ENCODE assay signal across 1 cellular context in the genomic region with DNA sequence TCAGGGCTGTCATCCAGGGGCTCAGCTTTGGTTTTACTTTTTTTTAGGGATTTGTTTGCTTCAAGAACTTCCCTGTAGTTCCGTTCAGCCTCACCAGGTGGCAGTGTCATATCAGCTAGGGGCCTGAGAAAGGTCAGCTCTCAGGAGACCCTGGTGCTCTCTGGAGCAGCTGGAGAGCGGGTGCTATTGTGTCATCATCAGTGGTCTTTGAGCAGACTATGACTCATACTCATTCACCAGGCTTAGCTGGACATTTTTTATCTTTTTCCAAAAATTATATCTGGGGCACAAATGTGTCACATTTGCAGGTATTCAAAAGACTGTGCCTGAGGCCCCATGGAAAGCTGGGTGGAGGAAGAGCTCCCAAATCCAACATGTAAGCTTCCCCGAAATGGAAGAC.
TF ChIP-seq lines count a peak whose summit lies in the region.

No MANE protein-coding gene starts in this region.

TF ChIP-seq in K562, 482 proteins besides CTCF, POLR2A, EP300 and RAD21 (continued from another document):
- TF ChIP-seq, protein P1, sequence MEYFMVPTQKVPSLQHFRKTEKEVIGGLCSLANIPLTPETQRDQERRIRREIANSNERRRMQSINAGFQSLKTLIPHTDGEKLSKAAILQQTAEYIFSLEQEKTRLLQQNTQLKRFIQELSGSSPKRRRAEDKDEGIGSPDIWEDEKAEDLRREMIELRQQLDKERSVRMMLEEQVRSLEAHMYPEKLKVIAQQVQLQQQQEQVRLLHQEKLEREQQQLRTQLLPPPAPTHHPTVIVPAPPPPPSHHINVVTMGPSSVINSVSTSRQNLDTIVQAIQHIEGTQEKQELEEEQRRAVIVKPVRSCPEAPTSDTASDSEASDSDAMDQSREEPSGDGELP (CRISPR knock-in tag; IDR thresholded peaks at IDR 0.05; ENCODE audit: borderline replicate concordance): 0 out of 2 replicates have a peak, but pooled peaks have one; percentile 39
- TF ChIP-seq, protein P2, sequence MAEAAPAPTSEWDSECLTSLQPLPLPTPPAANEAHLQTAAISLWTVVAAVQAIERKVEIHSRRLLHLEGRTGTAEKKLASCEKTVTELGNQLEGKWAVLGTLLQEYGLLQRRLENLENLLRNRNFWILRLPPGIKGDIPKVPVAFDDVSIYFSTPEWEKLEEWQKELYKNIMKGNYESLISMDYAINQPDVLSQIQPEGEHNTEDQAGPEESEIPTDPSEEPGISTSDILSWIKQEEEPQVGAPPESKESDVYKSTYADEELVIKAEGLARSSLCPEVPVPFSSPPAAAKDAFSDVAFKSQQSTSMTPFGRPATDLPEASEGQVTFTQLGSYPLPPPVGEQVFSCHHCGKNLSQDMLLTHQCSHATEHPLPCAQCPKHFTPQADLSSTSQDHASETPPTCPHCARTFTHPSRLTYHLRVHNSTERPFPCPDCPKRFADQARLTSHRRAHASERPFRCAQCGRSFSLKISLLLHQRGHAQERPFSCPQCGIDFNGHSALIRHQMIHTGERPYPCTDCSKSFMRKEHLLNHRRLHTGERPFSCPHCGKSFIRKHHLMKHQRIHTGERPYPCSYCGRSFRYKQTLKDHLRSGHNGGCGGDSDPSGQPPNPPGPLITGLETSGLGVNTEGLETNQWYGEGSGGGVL (CRISPR knock-in tag; IDR thresholded peaks at IDR 0.05): no peak
- TF ChIP-seq NELFE (IDR thresholded peaks at IDR 0.05; ENCODE audit: insufficient read depth, insufficient read length) (no peak), RBM34 (IDR thresholded peaks at IDR 0.05; ENCODE audit: borderline replicate concordance, insufficient read depth, low read length) (no peak), SMC3 (conservative IDR thresholded peaks at IDR 0.05; ENCODE audit: insufficient read depth, low read depth, low read length) (peak; percentile 65), SAP30 (IDR thresholded peaks at IDR 0.05; ENCODE audit: borderline replicate concordance, insufficient read depth, low read depth, low read length, poor library complexity, severe bottlenecking) (no peak), DMBX1 (CRISPR knock-in tag; IDR thresholded peaks at IDR 0.05; ENCODE audit: borderline replicate concordance) (no peak), FOSL1 (tag; conservative IDR thresholded peaks at IDR 0.05) (peak; percentile 52), MBD2 (IDR thresholded peaks at IDR 0.05; ENCODE audit: borderline replicate concordance, low read depth) (no peak)
- TF ChIP-seq, protein P3, sequence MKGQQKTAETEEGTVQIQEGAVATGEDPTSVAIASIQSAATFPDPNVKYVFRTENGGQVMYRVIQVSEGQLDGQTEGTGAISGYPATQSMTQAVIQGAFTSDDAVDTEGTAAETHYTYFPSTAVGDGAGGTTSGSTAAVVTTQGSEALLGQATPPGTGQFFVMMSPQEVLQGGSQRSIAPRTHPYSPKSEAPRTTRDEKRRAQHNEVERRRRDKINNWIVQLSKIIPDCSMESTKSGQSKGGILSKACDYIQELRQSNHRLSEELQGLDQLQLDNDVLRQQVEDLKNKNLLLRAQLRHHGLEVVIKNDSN (CRISPR knock-in tag; IDR thresholded peaks at IDR 0.05): no peak
- TF ChIP-seq, protein P4, sequence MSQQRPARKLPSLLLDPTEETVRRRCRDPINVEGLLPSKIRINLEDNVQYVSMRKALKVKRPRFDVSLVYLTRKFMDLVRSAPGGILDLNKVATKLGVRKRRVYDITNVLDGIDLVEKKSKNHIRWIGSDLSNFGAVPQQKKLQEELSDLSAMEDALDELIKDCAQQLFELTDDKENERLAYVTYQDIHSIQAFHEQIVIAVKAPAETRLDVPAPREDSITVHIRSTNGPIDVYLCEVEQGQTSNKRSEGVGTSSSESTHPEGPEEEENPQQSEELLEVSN (IDR thresholded peaks at IDR 0.05; ENCODE audit: borderline replicate concordance in 1 of 2, extremely low read depth in 1 of 2, insufficient read depth in 1 of 2, insufficient read length in 1 of 2, low read depth in 1 of 2, low read length in 1 of 2, poor library complexity in 1 of 2, severe bottlenecking in 1 of 2): no peak
- TF ChIP-seq, protein P5, sequence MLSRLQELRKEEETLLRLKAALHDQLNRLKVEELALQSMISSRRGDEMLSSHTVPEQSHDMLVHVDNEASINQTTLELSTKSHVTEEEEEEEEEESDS (CRISPR knock-in tag; IDR thresholded peaks at IDR 0.05): no peak
- TF ChIP-seq, protein P6, sequence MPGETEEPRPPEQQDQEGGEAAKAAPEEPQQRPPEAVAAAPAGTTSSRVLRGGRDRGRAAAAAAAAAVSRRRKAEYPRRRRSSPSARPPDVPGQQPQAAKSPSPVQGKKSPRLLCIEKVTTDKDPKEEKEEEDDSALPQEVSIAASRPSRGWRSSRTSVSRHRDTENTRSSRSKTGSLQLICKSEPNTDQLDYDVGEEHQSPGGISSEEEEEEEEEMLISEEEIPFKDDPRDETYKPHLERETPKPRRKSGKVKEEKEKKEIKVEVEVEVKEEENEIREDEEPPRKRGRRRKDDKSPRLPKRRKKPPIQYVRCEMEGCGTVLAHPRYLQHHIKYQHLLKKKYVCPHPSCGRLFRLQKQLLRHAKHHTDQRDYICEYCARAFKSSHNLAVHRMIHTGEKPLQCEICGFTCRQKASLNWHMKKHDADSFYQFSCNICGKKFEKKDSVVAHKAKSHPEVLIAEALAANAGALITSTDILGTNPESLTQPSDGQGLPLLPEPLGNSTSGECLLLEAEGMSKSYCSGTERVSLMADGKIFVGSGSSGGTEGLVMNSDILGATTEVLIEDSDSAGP (CRISPR knock-in tag; IDR thresholded peaks at IDR 0.05): no peak
- TF ChIP-seq, protein P7, sequence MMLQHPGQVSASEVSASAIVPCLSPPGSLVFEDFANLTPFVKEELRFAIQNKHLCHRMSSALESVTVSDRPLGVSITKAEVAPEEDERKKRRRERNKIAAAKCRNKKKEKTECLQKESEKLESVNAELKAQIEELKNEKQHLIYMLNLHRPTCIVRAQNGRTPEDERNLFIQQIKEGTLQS (IDR thresholded peaks at IDR 0.05): peak; percentile 91
- TF ChIP-seq, protein P7 (CRISPR knock-in tag; conservative IDR thresholded peaks at IDR 0.05): no peak
